In the genomic region with DNA sequence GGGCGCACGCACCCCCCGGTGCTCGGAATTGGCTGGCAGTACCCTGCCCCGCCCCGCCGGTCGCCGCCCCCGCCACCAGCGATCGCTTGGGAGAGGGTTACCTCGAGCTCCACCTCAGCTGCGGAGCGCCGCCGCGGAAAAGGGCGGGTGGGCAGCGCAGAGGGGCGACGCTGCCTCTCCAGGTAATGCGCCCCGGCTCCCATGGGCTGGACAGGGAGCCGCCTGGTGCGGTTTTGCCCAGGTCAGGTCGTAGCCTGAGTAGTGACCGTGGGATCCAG, we compare ENCODE assay signal across 8 cellular contexts. TPM values are rescaled to one million over a fixed set of nuclear protein-coding genes. Genes with fewer than 3 reads are reported as not detected.
DNase-seq lines count a peak whose midpoint lies in the region; ATAC-seq, FAIRE-seq and TF ChIP-seq lines count a peak whose summit lies in the region.

No MANE protein-coding gene starts in this region.

- H3K27ac ChIP-seq in DND-41 (ENCODE audit: low read length) (peak overlapping the region; percentile 79), astrocyte (ENCODE audit: low read depth, low read length) (peak overlapping the region; percentile 93)

- peak; percentile 23; the same call in 2 of the 3 replicates for ATAC-seq in DND-41 (ENCODE audit: insufficient read depth, low read depth)
- peak; percentile 12 for ATAC-seq in SK-N-SH treated with all-trans-retinoic acid at 6 μM for 48 hours
- no peak for ATAC-seq in HG03135 (IDR thresholded peaks at IDR 0.05; ENCODE audit: unreplicated experiment)
- no peak for ATAC-seq in GM18861 (IDR thresholded peaks at IDR 0.05; ENCODE audit: unreplicated experiment)
- no peak for ATAC-seq in HG03457 (IDR thresholded peaks at IDR 0.05; ENCODE audit: unreplicated experiment)

- peaks cover 22% of the 10 kb centered on the region for H3K4me1 Mint-ChIP-seq in astrocyte (ENCODE audit: low read depth, unreplicated experiment)

- H3K79me2 ChIP-seq in DND-41 (ENCODE audit: insufficient read depth, low read length) (peaks cover 55% of the 10 kb centered on the region), astrocyte (ENCODE audit: insufficient read depth, low read length) (peaks cover 48% of the 10 kb centered on the region)

- H2AFZ ChIP-seq in DND-41 (ENCODE audit: low read depth, low read length), result peak overlapping the region; percentile 74; the same call in 1 of the 2 replicates
- no peak overlapping the region for H2AFZ ChIP-seq in astrocyte (ENCODE audit: low read depth, low read length)

- H3K27me3 ChIP-seq in DND-41 (ENCODE audit: insufficient read depth, low read length, poor library complexity) (no peaks in the 10 kb centered on the region), astrocyte (ENCODE audit: insufficient read depth, low read length) (no peaks in the 10 kb centered on the region)

- no peaks in the 10 kb centered on the region for H3K9me3 Mint-ChIP-seq in astrocyte (ENCODE audit: unreplicated experiment)

- peak; percentile 65 for DNase-seq in DND-41
- DNase-seq in astrocyte (ENCODE audit: low read depth), result no peak
- peak; percentile 33 to 49 for DNase-seq in stimulated activated CD4-positive, alpha-beta T cell treated with anti-CD3 and anti-CD28 coated beads, Interleukin-15, amount 100 ng/mL, for 48 hours (ENCODE audit: low read depth in 2 of 2)

- H3K4me3 ChIP-seq in DND-41 (ENCODE audit: low read depth in 1 of 2, low read length in 2 of 2), result peak overlapping the region; percentile 90 to 94
- peak overlapping the region; percentile 89 for H3K4me3 ChIP-seq in astrocyte (ENCODE audit: insufficient read depth, low read depth, low read length)
- H3K4me3 ChIP-seq in iPS-18c (ENCODE audit: insufficient read depth, low read depth, low read length), result peak overlapping the region; percentile 66

- H3K27me3 Mint-ChIP-seq in astrocyte (ENCODE audit: low read depth, unreplicated experiment), result peaks cover 2% of the 10 kb centered on the region

- TF ChIP-seq CTCF in DND-41 (IDR thresholded peaks at IDR 0.05; ENCODE audit: borderline replicate concordance, extremely low read depth, low read length, poor library complexity, severe bottlenecking), result no peak
- TF ChIP-seq CTCF in astrocyte (IDR thresholded peaks at IDR 0.05; ENCODE audit: insufficient read depth, low read depth, low read length), result no peak

- peak overlapping the region; percentile 98 for H3K4me3 Mint-ChIP-seq in astrocyte (ENCODE audit: unreplicated experiment)

- peaks cover 51% of the 10 kb centered on the region for H3K4me1 ChIP-seq in DND-41 (ENCODE audit: insufficient read depth, low read length)
- H3K4me1 ChIP-seq in astrocyte (ENCODE audit: insufficient read depth, low read length), result peaks cover 30% of the 10 kb centered on the region

- H3K9me3 ChIP-seq in DND-41 (ENCODE audit: insufficient read depth, low read length, severe bottlenecking), result no peaks in the 10 kb centered on the region
- no peaks in the 10 kb centered on the region for H3K9me3 ChIP-seq in astrocyte (ENCODE audit: insufficient read depth, low read depth, low read length)
- no peaks in the 10 kb centered on the region for H3K9me3 ChIP-seq in iPS-18c (ENCODE audit: control insufficient read depth, insufficient read depth, low read length)

- no peak overlapping the region for H3K27ac Mint-ChIP-seq in astrocyte (ENCODE audit: unreplicated experiment)

- H3K36me3 ChIP-seq in DND-41 (ENCODE audit: insufficient read depth, low read length) (peaks cover 36% of the 10 kb centered on the region), astrocyte (ENCODE audit: insufficient read depth, low read length) (no peaks in the 10 kb centered on the region)

- FAIRE-seq in astrocyte (lab: Jason Lieb, UNC), result no peak

- H4K20me1 ChIP-seq in DND-41 (ENCODE audit: insufficient read depth, low read length) (peaks cover 44% of the 10 kb centered on the region), astrocyte (ENCODE audit: insufficient read depth, low read length) (peaks cover 68% of the 10 kb centered on the region)

- peaks cover 3% of the 10 kb centered on the region for H3K36me3 Mint-ChIP-seq in astrocyte (ENCODE audit: low read depth, unreplicated experiment)

- H3K4me2 ChIP-seq in DND-41 (ENCODE audit: insufficient read depth, low read length) (peak overlapping the region; percentile 99), astrocyte (ENCODE audit: low read length) (peak overlapping the region; percentile 100)

- H3K9ac ChIP-seq in DND-41 (ENCODE audit: low read depth, low read length) (peak overlapping the region; percentile 88), astrocyte (ENCODE audit: low read length) (peak overlapping the region; percentile 89)

TF ChIP-seq in SK-N-SH treated with all-trans-retinoic acid at 6 μM for 48 hours, 23 proteins besides CTCF, POLR2A, EP300 and RAD21 (continues in another document):
- TF ChIP-seq, protein P1, sequence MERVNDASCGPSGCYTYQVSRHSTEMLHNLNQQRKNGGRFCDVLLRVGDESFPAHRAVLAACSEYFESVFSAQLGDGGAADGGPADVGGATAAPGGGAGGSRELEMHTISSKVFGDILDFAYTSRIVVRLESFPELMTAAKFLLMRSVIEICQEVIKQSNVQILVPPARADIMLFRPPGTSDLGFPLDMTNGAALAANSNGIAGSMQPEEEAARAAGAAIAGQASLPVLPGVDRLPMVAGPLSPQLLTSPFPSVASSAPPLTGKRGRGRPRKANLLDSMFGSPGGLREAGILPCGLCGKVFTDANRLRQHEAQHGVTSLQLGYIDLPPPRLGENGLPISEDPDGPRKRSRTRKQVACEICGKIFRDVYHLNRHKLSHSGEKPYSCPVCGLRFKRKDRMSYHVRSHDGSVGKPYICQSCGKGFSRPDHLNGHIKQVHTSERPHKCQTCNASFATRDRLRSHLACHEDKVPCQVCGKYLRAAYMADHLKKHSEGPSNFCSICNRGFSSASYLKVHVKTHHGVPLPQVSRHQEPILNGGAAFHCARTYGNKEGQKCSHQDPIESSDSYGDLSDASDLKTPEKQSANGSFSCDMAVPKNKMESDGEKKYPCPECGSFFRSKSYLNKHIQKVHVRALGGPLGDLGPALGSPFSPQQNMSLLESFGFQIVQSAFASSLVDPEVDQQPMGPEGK (CRISPR knock-in tag; IDR thresholded peaks at IDR 0.05; ENCODE audit: borderline replicate concordance), result no peak
- TF ChIP-seq PPARA (CRISPR knock-in tag; IDR thresholded peaks at IDR 0.05; ENCODE audit: borderline replicate concordance) (no peak), ISL1 (CRISPR knock-in tag; IDR thresholded peaks at IDR 0.05) (no peak), TOX (CRISPR knock-in tag; IDR thresholded peaks at IDR 0.05; ENCODE audit: borderline replicate concordance) (no peak), ZNF70 (CRISPR knock-in tag; IDR thresholded peaks at IDR 0.05) (no peak), CSDC2 (CRISPR knock-in tag; IDR thresholded peaks at IDR 0.05) (no peak), GLIS3 (CRISPR knock-in tag; IDR thresholded peaks at IDR 0.05) (no peak), ARNTL (CRISPR knock-in tag; IDR thresholded peaks at IDR 0.05; ENCODE audit: borderline replicate concordance, low read depth) (no peak)
- TF ChIP-seq, protein P2, sequence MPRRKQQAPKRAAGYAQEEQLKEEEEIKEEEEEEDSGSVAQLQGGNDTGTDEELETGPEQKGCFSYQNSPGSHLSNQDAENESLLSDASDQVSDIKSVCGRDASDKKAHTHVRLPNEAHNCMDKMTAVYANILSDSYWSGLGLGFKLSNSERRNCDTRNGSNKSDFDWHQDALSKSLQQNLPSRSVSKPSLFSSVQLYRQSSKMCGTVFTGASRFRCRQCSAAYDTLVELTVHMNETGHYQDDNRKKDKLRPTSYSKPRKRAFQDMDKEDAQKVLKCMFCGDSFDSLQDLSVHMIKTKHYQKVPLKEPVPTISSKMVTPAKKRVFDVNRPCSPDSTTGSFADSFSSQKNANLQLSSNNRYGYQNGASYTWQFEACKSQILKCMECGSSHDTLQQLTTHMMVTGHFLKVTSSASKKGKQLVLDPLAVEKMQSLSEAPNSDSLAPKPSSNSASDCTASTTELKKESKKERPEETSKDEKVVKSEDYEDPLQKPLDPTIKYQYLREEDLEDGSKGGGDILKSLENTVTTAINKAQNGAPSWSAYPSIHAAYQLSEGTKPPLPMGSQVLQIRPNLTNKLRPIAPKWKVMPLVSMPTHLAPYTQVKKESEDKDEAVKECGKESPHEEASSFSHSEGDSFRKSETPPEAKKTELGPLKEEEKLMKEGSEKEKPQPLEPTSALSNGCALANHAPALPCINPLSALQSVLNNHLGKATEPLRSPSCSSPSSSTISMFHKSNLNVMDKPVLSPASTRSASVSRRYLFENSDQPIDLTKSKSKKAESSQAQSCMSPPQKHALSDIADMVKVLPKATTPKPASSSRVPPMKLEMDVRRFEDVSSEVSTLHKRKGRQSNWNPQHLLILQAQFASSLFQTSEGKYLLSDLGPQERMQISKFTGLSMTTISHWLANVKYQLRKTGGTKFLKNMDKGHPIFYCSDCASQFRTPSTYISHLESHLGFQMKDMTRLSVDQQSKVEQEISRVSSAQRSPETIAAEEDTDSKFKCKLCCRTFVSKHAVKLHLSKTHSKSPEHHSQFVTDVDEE (CRISPR knock-in tag; IDR thresholded peaks at IDR 0.05), result no peak
- TF ChIP-seq, protein P3, sequence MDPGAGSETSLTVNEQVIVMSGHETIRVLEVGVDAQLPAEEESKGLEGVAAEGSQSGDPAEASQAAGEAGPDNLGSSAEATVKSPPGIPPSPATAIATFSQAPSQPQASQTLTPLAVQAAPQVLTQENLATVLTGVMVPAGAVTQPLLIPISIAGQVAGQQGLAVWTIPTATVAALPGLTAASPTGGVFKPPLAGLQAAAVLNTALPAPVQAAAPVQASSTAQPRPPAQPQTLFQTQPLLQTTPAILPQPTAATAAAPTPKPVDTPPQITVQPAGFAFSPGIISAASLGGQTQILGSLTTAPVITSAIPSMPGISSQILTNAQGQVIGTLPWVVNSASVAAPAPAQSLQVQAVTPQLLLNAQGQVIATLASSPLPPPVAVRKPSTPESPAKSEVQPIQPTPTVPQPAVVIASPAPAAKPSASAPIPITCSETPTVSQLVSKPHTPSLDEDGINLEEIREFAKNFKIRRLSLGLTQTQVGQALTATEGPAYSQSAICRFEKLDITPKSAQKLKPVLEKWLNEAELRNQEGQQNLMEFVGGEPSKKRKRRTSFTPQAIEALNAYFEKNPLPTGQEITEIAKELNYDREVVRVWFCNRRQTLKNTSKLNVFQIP (CRISPR knock-in tag; IDR thresholded peaks at IDR 0.05; ENCODE audit: borderline replicate concordance, low read depth), result no peak
- TF ChIP-seq, protein P4, sequence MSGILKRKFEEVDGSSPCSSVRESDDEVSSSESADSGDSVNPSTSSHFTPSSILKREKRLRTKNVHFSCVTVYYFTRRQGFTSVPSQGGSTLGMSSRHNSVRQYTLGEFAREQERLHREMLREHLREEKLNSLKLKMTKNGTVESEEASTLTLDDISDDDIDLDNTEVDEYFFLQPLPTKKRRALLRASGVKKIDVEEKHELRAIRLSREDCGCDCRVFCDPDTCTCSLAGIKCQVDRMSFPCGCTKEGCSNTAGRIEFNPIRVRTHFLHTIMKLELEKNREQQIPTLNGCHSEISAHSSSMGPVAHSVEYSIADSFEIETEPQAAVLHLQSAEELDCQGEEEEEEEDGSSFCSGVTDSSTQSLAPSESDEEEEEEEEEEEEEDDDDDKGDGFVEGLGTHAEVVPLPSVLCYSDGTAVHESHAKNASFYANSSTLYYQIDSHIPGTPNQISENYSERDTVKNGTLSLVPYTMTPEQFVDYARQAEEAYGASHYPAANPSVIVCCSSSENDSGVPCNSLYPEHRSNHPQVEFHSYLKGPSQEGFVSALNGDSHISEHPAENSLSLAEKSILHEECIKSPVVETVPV (CRISPR knock-in tag; IDR thresholded peaks at IDR 0.05), result no peak

RNA-seq across cellular contexts. Expression of a gene that starts 1.3 kb away (rescaled TPM):
- total RNA-seq in astrocyte, result 52.4 and 53.4 TPM in 2 replicates

Comparison
In these comparisons a context has a peak if more than half of its experiments do, and no peak if none do; other contexts are left out.
1. ATAC-seq: peak in DND-41 (single experiment) and SK-N-SH treated with all-trans-retinoic acid at 6 μM for 48 hours (single experiment); none in HG03135 (single experiment), GM18861 (single experiment) and HG03457 (single experiment).
2. Peak in every context shown above with its lines, with median percentiles within 50 percentile points of each other: H3K4me3 ChIP-seq.